Comparison of ENCODE assay signal across 20 cellular contexts in the genomic region with DNA sequence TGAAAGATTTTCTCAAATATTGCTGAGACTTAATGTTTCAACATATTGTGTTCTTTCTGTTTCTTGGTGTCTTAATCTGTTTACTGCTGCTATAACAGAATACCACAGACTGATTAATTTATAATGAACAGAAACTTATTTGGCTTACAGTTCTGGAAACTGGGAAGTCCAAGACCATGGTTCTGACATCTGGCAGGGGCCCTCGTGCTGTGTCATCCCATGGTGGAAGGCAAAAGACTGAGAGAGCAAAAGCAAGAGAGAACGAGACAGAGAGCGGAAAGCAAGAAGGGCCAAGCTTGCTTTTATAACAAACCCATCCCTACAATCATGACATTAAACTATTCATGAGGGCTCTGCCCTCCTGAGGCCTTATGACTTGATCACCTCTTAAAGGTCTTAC.
DNase-seq lines count a peak whose midpoint lies in the region; ATAC-seq and TF ChIP-seq lines count a peak whose summit lies in the region.
"Had no signal": no experiment of that assay in that cellular context is flagged by ENCODE, and none has a peak within 500 bp of the region (broad histone marks: within the 10 kb centered on the region; RNA-seq: fewer than 3 reads in every experiment).

No MANE protein-coding gene starts in this region.

- peaks cover 79% of the 10 kb centered on the region for H3K4me1 Mint-ChIP-seq in nephron
- peaks cover 6 to 11% of the 10 kb centered on the region in 2 donors for H3K4me1 Mint-ChIP-seq in stimulated activated naive B cell treated with anti-CD40 and anti-IgM and Interleukin-4, amounts not matched to agents 10 μg/mL and 1 μg/mL and 100 μg/mL, for 72 hours
- no peaks in the 10 kb centered on the region for H3K4me1 Mint-ChIP-seq in activated CD4-positive, alpha-beta memory T cell treated with anti-CD3 and anti-CD28 coated beads, Interleukin-2, amount 10 ng/mL, durations not matched to agents 7 days and 5 days
- H3K4me1 Mint-ChIP-seq: CD8-positive, alpha-beta memory T cell had no signal

- POLR2A ChIA-PET in activated CD4-positive, alpha-beta memory T cell treated with anti-CD3 and anti-CD28 coated beads, Interleukin-2, amount 10 ng/mL, durations not matched to agents 7 days and 5 days (lab: Charles Lee) = no interaction called here

- H3K27me3 ChIP-seq in adipocyte (replicated peaks; ENCODE audit: control insufficient read depth, insufficient read depth, low read length) = no peaks in the 10 kb centered on the region
- H3K27me3 ChIP-seq in gastroesophageal sphincter = no peaks in the 10 kb centered on the region
- H3K27me3 ChIP-seq: Peyer's patch had no signal

- H3K36me3 ChIP-seq in adipocyte (ENCODE audit: control insufficient read depth, insufficient read depth, low read length, severe bottlenecking) = no peaks in the 10 kb centered on the region
- no peaks in the 10 kb centered on the region for H3K36me3 ChIP-seq in gastroesophageal sphincter
- H3K36me3 ChIP-seq: HAP-1, Peyer's patch had no signal

- ATAC-seq in gastroesophageal sphincter = peak; percentile 61
- no peak for ATAC-seq in stimulated activated naive B cell treated with anti-CD40 and anti-IgM and Interleukin-4, amounts not matched to agents 10 μg/mL and 1 μg/mL and 100 μg/mL, for 72 hours (replicated peaks)
- ATAC-seq in GM21529 (IDR thresholded peaks at IDR 0.05; ENCODE audit: unreplicated experiment) = no peak

- no peak for TF ChIP-seq EP300 in gastroesophageal sphincter (IDR thresholded peaks at IDR 0.05)

- TF ChIP-seq CTCF in AG10803 (conservative IDR thresholded peaks at IDR 0.05; ENCODE audit: low read length) (no peak), gastroesophageal sphincter (IDR thresholded peaks at IDR 0.05) (no peak), nephron (IDR thresholded peaks at IDR 0.05; ENCODE audit: unreplicated experiment in 3 of 3) (no peak)

- peak overlapping the region; percentile 69 for H3K9ac ChIP-seq in adipocyte (ENCODE audit: low read length)

- no peak overlapping the region for H3K4me3 Mint-ChIP-seq in nephron
- no peak overlapping the region for H3K4me3 Mint-ChIP-seq in stimulated activated naive B cell treated with anti-CD40 and anti-IgM and Interleukin-4, amounts not matched to agents 10 μg/mL and 1 μg/mL and 100 μg/mL, for 72 hours
- no peak overlapping the region for H3K4me3 Mint-ChIP-seq in activated CD4-positive, alpha-beta memory T cell treated with anti-CD3 and anti-CD28 coated beads, Interleukin-2, amount 10 ng/mL, durations not matched to agents 7 days and 5 days
- H3K4me3 Mint-ChIP-seq: CD8-positive, alpha-beta memory T cell had no signal

- H3K36me3 Mint-ChIP-seq in nephron (ENCODE audit: low read depth) = peaks cover 22% of the 10 kb centered on the region
- no peaks in the 10 kb centered on the region for H3K36me3 Mint-ChIP-seq in stimulated activated naive B cell treated with anti-CD40 and anti-IgM and Interleukin-4, amounts not matched to agents 10 μg/mL and 1 μg/mL and 100 μg/mL, for 72 hours
- H3K36me3 Mint-ChIP-seq in activated CD4-positive, alpha-beta memory T cell treated with anti-CD3 and anti-CD28 coated beads, Interleukin-2, amount 10 ng/mL, durations not matched to agents 7 days and 5 days (ENCODE audit: low read depth) = no peaks in the 10 kb centered on the region
- H3K36me3 Mint-ChIP-seq: CD8-positive, alpha-beta memory T cell had no signal

- H3K27me3 Mint-ChIP-seq in nephron (ENCODE audit: low read depth) = peaks cover 4% of the 10 kb centered on the region
- H3K27me3 Mint-ChIP-seq in stimulated activated naive B cell treated with anti-CD40 and anti-IgM and Interleukin-4, amounts not matched to agents 10 μg/mL and 1 μg/mL and 100 μg/mL, for 72 hours = peaks cover 3 to 5% of the 10 kb centered on the region in 2 donors
- H3K27me3 Mint-ChIP-seq in activated CD4-positive, alpha-beta memory T cell treated with anti-CD3 and anti-CD28 coated beads, Interleukin-2, amount 10 ng/mL, durations not matched to agents 7 days and 5 days = peaks cover 8% of the 10 kb centered on the region

- H3K27ac ChIP-seq in gastroesophageal sphincter = peak overlapping the region in 1 of 4 donors; percentile 7
- H3K27ac ChIP-seq: C4-2B, Peyer's patch had no signal

- no peaks in the 10 kb centered on the region for H3K9me3 Mint-ChIP-seq in nephron
- peaks cover 5 to 7% of the 10 kb centered on the region in 2 donors for H3K9me3 Mint-ChIP-seq in stimulated activated naive B cell treated with anti-CD40 and anti-IgM and Interleukin-4, amounts not matched to agents 10 μg/mL and 1 μg/mL and 100 μg/mL, for 72 hours
- no peaks in the 10 kb centered on the region for H3K9me3 Mint-ChIP-seq in activated CD4-positive, alpha-beta memory T cell treated with anti-CD3 and anti-CD28 coated beads, Interleukin-2, amount 10 ng/mL, durations not matched to agents 7 days and 5 days
- H3K9me3 Mint-ChIP-seq: CD8-positive, alpha-beta memory T cell had no signal

- WGBS in gastroesophageal sphincter (ENCODE audit: low coverage in 1 of 2), 2 donors = 61 to 81% methylated on average over 3 of the region's 3 CpGs

- DNase-seq in AG10803 (ENCODE audit: low read depth) (peak; percentile 35), adipocyte (ENCODE audit: low read depth) (no peak), iPS-NIHi11 (ENCODE audit: low spot score) (no peak)
- no peak for DNase-seq in stimulated activated naive B cell treated with anti-CD40 and anti-IgM and Interleukin-4, amounts not matched to agents 10 μg/mL and 1 μg/mL and 100 μg/mL, for 72 hours
- DNase-seq in activated CD4-positive, alpha-beta memory T cell treated with anti-CD3 and anti-CD28 coated beads, Interleukin-2, amount 10 ng/mL, durations not matched to agents 7 days and 5 days = no peak
- DNase-seq: 8988T; AML-193; CD8-positive, alpha-beta memory T cell; KG1; NCI-H1105; NCI-H146; NCI-H2029 treated with DMSO at 0.1 percent for 48 hours; NCI-H2171 treated with DMSO at 0.1 percent for 48 hours; NCI-H524 treated with DMSO at 0.1 percent for 48 hours; Peyer's patch had no signal

- H3K9me3 ChIP-seq in adipocyte (ENCODE audit: control insufficient read depth, low read length) (no peaks in the 10 kb centered on the region), gastroesophageal sphincter (no peaks in the 10 kb centered on the region)
- H3K9me3 ChIP-seq: HAP-1, Peyer's patch had no signal

- peaks cover 65% of the 10 kb centered on the region for H3K4me1 ChIP-seq in adipocyte (ENCODE audit: control insufficient read depth, insufficient read depth, low read length)
- H3K4me1 ChIP-seq in gastroesophageal sphincter = peaks cover 0 to 42% (median 9%) of the 10 kb centered on the region in 3 donors
- H3K4me1 ChIP-seq: HAP-1, Peyer's patch had no signal

- TF ChIP-seq POLR2A in gastroesophageal sphincter (IDR thresholded peaks at IDR 0.05) = no peak

- H3K4me3 ChIP-seq in AG10803 (ENCODE audit: low read length) = no peak overlapping the region
- H3K4me3 ChIP-seq in adipocyte (ENCODE audit: low read length) = no peak overlapping the region
- no peak overlapping the region for H3K4me3 ChIP-seq in gastroesophageal sphincter
- H3K4me3 ChIP-seq: HAP-1, Peyer's patch had no signal

- CTCF ChIA-PET in activated CD4-positive, alpha-beta memory T cell treated with anti-CD3 and anti-CD28 coated beads, Interleukin-2, amount 10 ng/mL, durations not matched to agents 7 days and 5 days (lab: Charles Lee) = no interaction called here

- H3K27ac Mint-ChIP-seq in nephron = peak overlapping the region; percentile 6 to 75 (median 8)
- no peak overlapping the region for H3K27ac Mint-ChIP-seq in stimulated activated naive B cell treated with anti-CD40 and anti-IgM and Interleukin-4, amounts not matched to agents 10 μg/mL and 1 μg/mL and 100 μg/mL, for 72 hours
- H3K27ac Mint-ChIP-seq in activated CD4-positive, alpha-beta memory T cell treated with anti-CD3 and anti-CD28 coated beads, Interleukin-2, amount 10 ng/mL, durations not matched to agents 7 days and 5 days = no peak overlapping the region
- H3K27ac Mint-ChIP-seq: CD8-positive, alpha-beta memory T cell had no signal

Comparison
In these comparisons a context has a peak if more than half of its experiments do, and no peak if none do; other contexts are left out.
1. H3K27ac Mint-ChIP-seq: peak in nephron (3 of 3); none in stimulated activated naive B cell treated with anti-CD40 and anti-IgM and Interleukin-4, amounts not matched to agents 10 μg/mL and 1 μg/mL and 100 μg/mL, for 72 hours (single experiment) and activated CD4-positive, alpha-beta memory T cell treated with anti-CD3 and anti-CD28 coated beads, Interleukin-2, amount 10 ng/mL, durations not matched to agents 7 days and 5 days (single experiment).